In the genomic region with DNA sequence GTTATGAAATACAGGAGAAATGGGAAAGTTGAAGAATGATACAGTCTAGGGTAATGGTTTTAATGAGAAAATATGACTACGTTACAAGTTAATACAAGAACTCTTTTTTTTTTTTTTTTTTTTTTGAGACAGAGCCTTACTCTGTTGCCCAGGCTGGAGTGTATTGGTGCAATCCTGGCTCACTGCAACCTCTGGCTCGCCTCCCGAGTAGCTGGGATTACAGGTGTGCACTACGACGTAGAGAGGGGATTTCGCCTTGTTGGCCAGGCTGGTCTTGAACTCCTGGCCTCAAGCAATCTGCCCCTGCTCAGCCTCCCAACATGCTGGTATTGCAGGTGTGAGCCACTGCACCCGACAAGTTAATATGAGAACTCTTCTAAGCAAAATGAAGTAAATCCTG, we compare ENCODE assay signal across 2 cellular contexts.
"Had no signal": no experiment of that assay in that cellular context is flagged by ENCODE, and none has a peak within 500 bp of the region (broad histone marks: within the 10 kb centered on the region; RNA-seq: fewer than 3 reads in every experiment).

No MANE protein-coding gene starts in this region.

- H3K9ac ChIP-seq: SK-N-SH had no signal

- H3K36me3 Mint-ChIP-seq: IgD-negative memory B cell had no signal

- H3K4me2 ChIP-seq: SK-N-SH had no signal

- H3K9me3 Mint-ChIP-seq: IgD-negative memory B cell had no signal

- H3K27ac Mint-ChIP-seq: IgD-negative memory B cell had no signal

- H3K4me3 Mint-ChIP-seq: IgD-negative memory B cell had no signal

- H3K9me3 ChIP-seq: SK-N-SH had no signal
